ENCODE assay signal across 17 cellular contexts in the genomic region with DNA sequence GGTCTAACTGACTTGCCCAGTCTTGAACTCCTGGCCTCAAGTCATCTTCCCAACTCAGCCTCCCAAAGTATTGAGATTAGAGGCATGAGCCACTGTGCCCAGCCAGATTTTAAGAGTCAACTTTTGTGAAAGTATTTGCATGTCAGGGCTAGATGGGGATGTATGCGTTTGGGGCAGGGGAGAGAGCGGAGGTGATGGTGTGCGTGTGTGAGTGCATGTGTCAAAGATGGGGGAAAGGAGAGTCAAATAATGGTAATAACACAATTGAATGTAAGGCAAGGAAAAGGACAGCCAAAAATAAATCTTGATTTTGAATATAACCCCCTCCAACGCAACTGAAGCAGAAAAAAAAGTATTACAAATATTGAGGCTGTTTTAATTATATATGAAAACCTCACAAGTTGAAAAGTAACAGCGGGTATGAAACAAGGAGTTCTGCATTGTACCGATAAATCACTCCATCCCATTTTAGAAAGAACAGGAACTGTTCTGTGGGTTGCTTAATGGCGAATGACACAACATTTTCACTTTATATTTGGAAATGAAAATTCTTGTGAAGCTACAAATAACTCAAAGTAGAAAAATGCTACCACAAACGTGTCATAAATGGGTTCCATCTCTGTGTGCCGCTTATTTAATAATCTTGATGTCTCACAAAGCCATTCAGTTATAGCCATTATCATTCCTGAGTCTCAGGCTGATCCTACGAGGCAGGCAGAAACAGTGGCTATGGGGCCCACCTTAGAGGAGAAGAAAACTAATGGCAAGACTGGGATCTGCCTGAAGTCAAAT. TPM values are rescaled to one million over a fixed set of nuclear protein-coding genes. Genes with fewer than 3 reads are reported as not detected.
A peak's percentile ranks its signal among the peaks of the same experiment; 100 is the strongest.
DNase-seq lines count a peak whose midpoint lies in the region; ATAC-seq and TF ChIP-seq lines count a peak whose summit lies in the region.
"Had no signal": no experiment of that assay in that cellular context is flagged by ENCODE, and none has a peak within 500 bp of the region (broad histone marks: within the 10 kb centered on the region; RNA-seq: fewer than 3 reads in every experiment).

No MANE protein-coding gene starts in this region.

- H3F3A ChIP-seq in DOHH2 (ENCODE audit: control insufficient read depth, insufficient read depth): no peaks in the 10 kb centered on the region

- TF ChIP-seq CTCF in DOHH2 (IDR thresholded peaks at IDR 0.05; ENCODE audit: low read depth, low read length, poor library complexity, severe bottlenecking): no peak
- TF ChIP-seq CTCF in RWPE2 (IDR thresholded peaks at IDR 0.05; ENCODE audit: poor library complexity, severe bottlenecking): no peak
- no peak for TF ChIP-seq CTCF in esophagus muscularis mucosa (IDR thresholded peaks at IDR 0.05)

- H3K4me1 ChIP-seq in DOHH2 (ENCODE audit: control insufficient read depth, low read length) (peaks cover 22% of the 10 kb centered on the region), RWPE2 (ENCODE audit: insufficient read depth, poor library complexity, severe bottlenecking) (peaks cover 10% of the 10 kb centered on the region), subcutaneous abdominal adipose tissue (ENCODE audit: control insufficient read depth in 5 of 5, insufficient read depth in 5 of 5, low read length in 5 of 5) (peaks cover 6 to 25% (median 7%) of the 10 kb centered on the region in 5 donors), esophagus muscularis mucosa (peaks cover 5 to 13% (median 8%) of the 10 kb centered on the region in 4 donors)
- H3K4me1 ChIP-seq: colonic mucosa had no signal

- peaks cover 4% of the 10 kb centered on the region for H3K9me3 ChIP-seq in DOHH2 (ENCODE audit: control insufficient read depth, insufficient read depth, low read length)
- no peaks in the 10 kb centered on the region for H3K9me3 ChIP-seq in RWPE2 (ENCODE audit: severe bottlenecking)
- peaks cover 0 to 7% (median 5%) of the 10 kb centered on the region in 5 donors for H3K9me3 ChIP-seq in subcutaneous abdominal adipose tissue (ENCODE audit: control insufficient read depth in 5 of 5, low read length in 5 of 5)
- peaks cover 0 to 8% (median 5%) of the 10 kb centered on the region in 4 donors for H3K9me3 ChIP-seq in esophagus muscularis mucosa
- H3K9me3 ChIP-seq: colonic mucosa, SK-N-SH had no signal

- H4K20me1 ChIP-seq in DOHH2 (ENCODE audit: control insufficient read depth, insufficient read depth, low read depth, low read length): no peaks in the 10 kb centered on the region

- H3K27ac ChIP-seq in DOHH2 (ENCODE audit: low read depth, low read length) (no peak overlapping the region), RWPE2 (ENCODE audit: poor library complexity, severe bottlenecking) (peak overlapping the region; percentile 36), layer of hippocampus (ENCODE audit: low read depth, low read length) (peak overlapping the region; percentile 44), subcutaneous abdominal adipose tissue (ENCODE audit: low read depth, low read length) (peak overlapping the region; percentile 26), esophagus muscularis mucosa (replicated peaks in 1 of 4) (peak overlapping the region in 1 of 4 donors; percentile 6)

- peak overlapping the region; percentile 23 for H3K4me2 ChIP-seq in DOHH2 (ENCODE audit: low read length)
- H3K4me2 ChIP-seq: SK-N-SH had no signal

- H3K9me2 ChIP-seq in DOHH2 (replicated peaks; ENCODE audit: control insufficient read depth, low read length): no peaks in the 10 kb centered on the region
- H3K9me2 ChIP-seq: SK-N-SH had no signal

- 82% methylated on average over 10 of the region's 10 CpGs for WGBS in esophagus muscularis mucosa

- DNase-seq in RWPE2 (ENCODE audit: low spot score) (peak; percentile 22), HEK293T (ENCODE audit: extremely low spot score) (no peak), esophagus muscularis mucosa (ENCODE audit: extremely low spot score) (no peak), DMS 273 treated with DMSO at 0.1 percent for 48 hours (lab: John Stamatoyannopoulos, UW) (no peak), A172 (ENCODE audit: low spot score) (no peak)
- DNase-seq: activated CD8-positive, alpha-beta T cell treated with anti-CD3 and anti-CD28 coated beads, Interleukin-2, amount 10 ng/mL, durations not matched to agents 7 days and 5 days; colonic mucosa; DMS53; NCI-H1048; SK-N-SH had no signal

- H3K9ac ChIP-seq in subcutaneous abdominal adipose tissue (ENCODE audit: low read length in 5 of 5): no peak overlapping the region
- H3K9ac ChIP-seq: SK-N-SH had no signal

- H3K4me3 ChIP-seq in DOHH2 (ENCODE audit: low read length) (no peak overlapping the region), RWPE2 (ENCODE audit: severe bottlenecking) (no peak overlapping the region), subcutaneous abdominal adipose tissue (ENCODE audit: low read depth in 1 of 5, low read length in 5 of 5) (no peak overlapping the region), esophagus muscularis mucosa (no peak overlapping the region)
- H3K4me3 ChIP-seq: colonic mucosa had no signal

- H3K36me3 ChIP-seq in DOHH2 (ENCODE audit: control insufficient read depth, low read length) (peaks cover 20% of the 10 kb centered on the region), RWPE2 (ENCODE audit: low read depth) (peaks cover 79% of the 10 kb centered on the region), subcutaneous abdominal adipose tissue (ENCODE audit: control insufficient read depth in 5 of 5, insufficient read depth in 5 of 5, low read length in 5 of 5) (peaks cover 0 to 23% (median 11%) of the 10 kb centered on the region in 5 donors), esophagus muscularis mucosa (peaks cover 0 to 64% (median 37%) of the 10 kb centered on the region in 4 donors)

- intact Hi-C loops in esophagus muscularis mucosa (cut with DNase I): loop anchor here (10.0 kb wide), 1 partner anchor 318 kb away; no protein-coding TSS in a partner anchor

- no peak for ATAC-seq in RWPE2 (ENCODE audit: low read depth)
- ATAC-seq: activated CD8-positive, alpha-beta T cell treated with anti-CD3 and anti-CD28 coated beads, Interleukin-2, amount 10 ng/mL, durations not matched to agents 7 days and 5 days; esophagus mucosa had no signal

- CTCF ChIA-PET in HEK293T (lab: Yijun Ruan, JAX): interaction anchor here (0.7 kb wide), 1 partner anchor 242 kb away, joined by 3 read pairs; no protein-coding TSS in a partner anchor

- POLR2A ChIA-PET in HEK293T (lab: Yijun Ruan, JAX): no interaction called here

- H3K79me2 ChIP-seq in DOHH2 (ENCODE audit: control insufficient read depth, low read length): no peaks in the 10 kb centered on the region

- H3K27me3 ChIP-seq in DOHH2 (ENCODE audit: control insufficient read depth, low read length) (no peaks in the 10 kb centered on the region), RWPE2 (ENCODE audit: insufficient read depth, poor library complexity, severe bottlenecking) (no peaks in the 10 kb centered on the region), layer of hippocampus (ENCODE audit: control insufficient read depth, insufficient read depth, low read length) (no peaks in the 10 kb centered on the region), subcutaneous abdominal adipose tissue (ENCODE audit: control insufficient read depth in 5 of 5, insufficient read depth in 4 of 5, low read length in 5 of 5) (no peaks in the 10 kb centered on the region), esophagus muscularis mucosa (no peaks in the 10 kb centered on the region)
- H3K27me3 ChIP-seq: colonic mucosa had no signal

- no peak for TF ChIP-seq POLR2A in esophagus muscularis mucosa (IDR thresholded peaks at IDR 0.05; ENCODE audit: low read depth)

- TF ChIP-seq EP300 in esophagus muscularis mucosa (IDR thresholded peaks at IDR 0.05): no peak

TF ChIP-seq in HEK293T, 16 proteins besides CTCF, POLR2A, EP300 and RAD21:
- no peak for TF ChIP-seq L3MBTL2 (conservative IDR thresholded peaks at IDR 0.05)
- TF ChIP-seq FOXM1 (IDR thresholded peaks at IDR 0.05; ENCODE audit: borderline replicate concordance): no peak
- no peak for TF ChIP-seq BHLHE40 (IDR thresholded peaks at IDR 0.05; ENCODE audit: borderline replicate concordance)
- no peak for TF ChIP-seq ELF4 (IDR thresholded peaks at IDR 0.05)
- TF ChIP-seq TARDBP (IDR thresholded peaks at IDR 0.05): no peak
- no peak for TF ChIP-seq FOXA1 (IDR thresholded peaks at IDR 0.05)
- no peak for TF ChIP-seq CTBP1 (IDR thresholded peaks at IDR 0.05; ENCODE audit: borderline replicate concordance)
- no peak for TF ChIP-seq ARNT (IDR thresholded peaks at IDR 0.05)
- TF ChIP-seq SUZ12 (IDR thresholded peaks at IDR 0.05): no peak
- no peak for TF ChIP-seq PKNOX1 (IDR thresholded peaks at IDR 0.05)
- TF ChIP-seq NFRKB (IDR thresholded peaks at IDR 0.05): no peak
- TF ChIP-seq SP1 (IDR thresholded peaks at IDR 0.05): no peak
- no peak for TF ChIP-seq LEF1 (IDR thresholded peaks at IDR 0.05; ENCODE audit: borderline replicate concordance)

RNA-seq across cellular contexts. Expression of gene LDHAL6B, which starts 29.8 kb away (rescaled TPM):
- not detected for total RNA-seq in esophagus muscularis mucosa
- total RNA-seq in A172 (2014; rRNA removed; shearing (Covaris generic)): not detected in 2 replicates
- total RNA-seq: activated CD8-positive, alpha-beta T cell treated with anti-CD3 and anti-CD28 coated beads, Interleukin-2, amount 10 ng/mL, durations not matched to agents 7 days and 5 days; activated T-helper 2 cell treated with anti-CD3 and anti-CD28 coated beads, Interferon-gamma antibody, Interleukin-2, Interleukin-4, amounts not matched to agents 10 μg/mL and 5 μg/mL and 100 μg/mL, durations not matched to agents 14 hours and 24 hours and 36 hours; colonic mucosa; esophagus mucosa; kidney epithelial cell; progenitor cell of endocrine pancreas had no signal
